ENCODE assay signal across 12 cellular contexts in the genomic region with DNA sequence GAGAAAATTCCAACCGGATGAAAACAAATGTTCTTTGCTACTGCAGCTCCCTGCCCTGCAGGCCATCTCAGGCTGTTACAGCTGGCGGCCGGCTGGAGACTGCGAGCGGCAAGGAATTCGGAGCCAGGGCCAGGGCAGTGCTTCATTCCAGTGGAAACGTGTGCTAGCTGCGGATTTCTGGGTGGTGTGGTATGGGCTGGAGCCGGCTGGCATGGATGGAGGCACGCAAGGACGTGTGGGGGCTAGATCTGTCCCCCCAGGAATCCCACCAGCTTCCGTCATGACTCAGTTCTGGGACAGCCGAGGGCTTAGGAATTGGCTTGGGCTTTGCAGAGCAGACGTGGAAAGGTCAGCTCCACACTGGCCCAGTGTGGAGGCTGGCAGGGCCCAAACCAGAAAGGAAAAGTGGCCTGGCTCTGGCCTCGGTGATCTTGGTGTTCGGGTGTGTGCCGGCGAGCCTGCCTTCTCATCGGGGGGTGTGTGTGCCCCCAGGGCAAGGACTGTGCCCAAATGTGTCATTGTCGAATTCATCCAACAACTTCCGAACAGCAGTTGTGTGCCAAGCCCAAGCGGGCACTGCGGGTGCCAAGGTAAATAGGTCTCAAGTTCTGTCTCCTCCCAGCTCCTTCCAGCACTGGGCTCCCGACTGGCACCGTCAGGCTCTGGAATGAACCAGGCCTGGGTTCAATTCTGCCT. TPM values are rescaled to one million over a fixed set of nuclear protein-coding genes. Genes with fewer than 3 reads are reported as not detected.
A peak's percentile ranks its signal among the peaks of the same experiment; 100 is the strongest.
DNase-seq lines count a peak whose midpoint lies in the region; ATAC-seq and TF ChIP-seq lines count a peak whose summit lies in the region.
"Had no signal": no experiment of that assay in that cellular context is flagged by ENCODE, and none has a peak within 500 bp of the region (broad histone marks: within the 10 kb centered on the region; RNA-seq: fewer than 3 reads in every experiment).

No MANE protein-coding gene starts in this region.

- H3K4me3 Mint-ChIP-seq in glutamatergic neuron (ENCODE audit: unreplicated experiment) = no peak overlapping the region
- H3K4me3 Mint-ChIP-seq: natural killer cell treated with Interleukin-12 subunit alpha and Interleukin-12 subunit beta and Interleukin-15 and Interleukin-18, amount 100 ng/mL, for 72 hours had no signal

- peaks cover 2% of the 10 kb centered on the region for H3K9me3 Mint-ChIP-seq in glutamatergic neuron (ENCODE audit: unreplicated experiment)
- H3K9me3 Mint-ChIP-seq: natural killer cell treated with Interleukin-12 subunit alpha and Interleukin-12 subunit beta and Interleukin-15 and Interleukin-18, amount 100 ng/mL, for 72 hours had no signal

- no peak overlapping the region for H3K4me3 ChIP-seq in WI38 (ENCODE audit: low read depth, low read length)
- H3K4me3 ChIP-seq in skeletal muscle cell (ENCODE audit: low read depth, low read length) = no peak overlapping the region

- ATAC-seq in GM18907 (IDR thresholded peaks at IDR 0.05; ENCODE audit: unreplicated experiment) = no peak

- no peaks in the 10 kb centered on the region for H3K36me3 Mint-ChIP-seq in glutamatergic neuron (ENCODE audit: unreplicated experiment)
- H3K36me3 Mint-ChIP-seq: natural killer cell treated with Interleukin-12 subunit alpha and Interleukin-12 subunit beta and Interleukin-15 and Interleukin-18, amount 100 ng/mL, for 72 hours had no signal

- TF ChIP-seq CTCF in WI38 (IDR thresholded peaks at IDR 0.05; ENCODE audit: low read depth, low read length) (peak; percentile 51; the same call in 1 of the 2 replicates), glutamatergic neuron (IDR thresholded peaks at IDR 0.05; ENCODE audit: partially characterized antibody, unreplicated experiment) (no peak)

- DNase-seq in GM04503 (ENCODE audit: low read depth) (peak; percentile 80), glutamatergic neuron (peak; percentile 39), skeletal muscle cell (ENCODE audit: low read depth) (peak; percentile 16), CD1c-positive myeloid dendritic cell (ENCODE audit: extremely low spot score) (no peak), activated gamma-delta T cell (lab: John Stamatoyannopoulos, UW) (no peak), NCI-H1105 (lab: John Stamatoyannopoulos, UW) (no peak)
- DNase-seq: activated CD4-positive, alpha-beta T cell treated with anti-CD3 and anti-CD28 coated beads for 1 hour; NCI-H146; stimulated activated naive CD4-positive, alpha-beta T cell had no signal

- no peak overlapping the region for H3K27ac Mint-ChIP-seq in glutamatergic neuron (ENCODE audit: unreplicated experiment)
- H3K27ac Mint-ChIP-seq: natural killer cell treated with Interleukin-12 subunit alpha and Interleukin-12 subunit beta and Interleukin-15 and Interleukin-18, amount 100 ng/mL, for 72 hours had no signal

- peaks cover 25% of the 10 kb centered on the region for H3K4me1 Mint-ChIP-seq in glutamatergic neuron (ENCODE audit: low read depth, unreplicated experiment)

- peaks cover 3% of the 10 kb centered on the region for H3K27me3 Mint-ChIP-seq in glutamatergic neuron (ENCODE audit: unreplicated experiment)

RNA-seq across cellular contexts. Expression of gene SHISAL1, which starts 48.1 kb away (rescaled TPM):
- total RNA-seq in glutamatergic neuron (ENCODE audit: unreplicated experiment) = 3.2 TPM
- total RNA-seq: natural killer cell treated with Interleukin-12 subunit alpha and Interleukin-12 subunit beta and Interleukin-15 and Interleukin-18, amount 100 ng/mL, for 72 hours had no signal

Comparison
In these comparisons a context has a peak if more than half of its experiments do, and no peak if none do; other contexts are left out.
1. DNase-seq: peak in GM04503 (single experiment), glutamatergic neuron (single experiment) and skeletal muscle cell (single experiment); none in CD1c-positive myeloid dendritic cell (single experiment), activated gamma-delta T cell (single experiment) and NCI-H1105 (single experiment).